Comparison of ENCODE assay signal across 18 cellular contexts in genomic region chr2:8267103-8267502, GRCh38.
A peak's percentile ranks its signal among the peaks of the same experiment; 100 is the strongest.
DNase-seq lines count a peak whose midpoint lies in the region; ATAC-seq and TF ChIP-seq lines count a peak whose summit lies in the region.
"Had no signal": no experiment of that assay in that cellular context is flagged by ENCODE, and none has a peak within 500 bp of the region (broad histone marks: within the 10 kb centered on the region; RNA-seq: fewer than 3 reads in every experiment).

No MANE protein-coding gene starts in this region.

- no peak overlapping the region for H2BK5ac ChIP-seq in H9 (ENCODE audit: insufficient read length, low read length)

- WGBS in H9 (ENCODE audit: extremely low coverage, insufficient read length, low lambda C conversion rate): no CpG with 5 or more reads among the region's 5 CpGs

- 0 out of 7 replicates have a peak overlapping the region, but pooled peaks of 1 of the 3 experiments have one; percentile 45 for H3K27ac Mint-ChIP-seq in H9
- H3K27ac Mint-ChIP-seq: CD4-positive, CD25-positive, alpha-beta regulatory T cell; GM23338 had no signal

- H3K4me2 ChIP-seq in DND-41 (ENCODE audit: insufficient read depth, low read length) (no peak overlapping the region), H9 (ENCODE audit: insufficient read depth, insufficient read length, low read length) (no peak overlapping the region)
- H3K4me2 ChIP-seq: BLaER1, GM23338 had no signal

- H4K91ac ChIP-seq in H9 (ENCODE audit: insufficient read length, low read depth, low read length): no peak overlapping the region

- H3K79me2 ChIP-seq in DND-41 (ENCODE audit: insufficient read depth, low read length) (no peaks in the 10 kb centered on the region), H9 (ENCODE audit: insufficient read depth, low read length) (no peaks in the 10 kb centered on the region)

- H2BK15ac ChIP-seq in H9 (ENCODE audit: low read depth, low read length): no peak overlapping the region

- no peaks in the 10 kb centered on the region; the same call in 1 of the 2 replicates for H3K27me3 Mint-ChIP-seq in H9 (ENCODE audit: low read depth)
- H3K27me3 Mint-ChIP-seq: CD4-positive, CD25-positive, alpha-beta regulatory T cell had no signal

- no peak overlapping the region for H2BK20ac ChIP-seq in H9 (ENCODE audit: low read depth, low read length, poor library complexity, severe bottlenecking)

- H2BK120ac ChIP-seq in H9 (ENCODE audit: low read depth, low read length, poor library complexity, severe bottlenecking): no peak overlapping the region

- in situ Hi-C loops in SK-MEL-5 (cut with HindIII; ENCODE audit: low pct_unique_long_range_greater_than_20kb, low sequenced_read_pairs): no loop called here

- H3K79me1 ChIP-seq in H9 (ENCODE audit: insufficient read depth, low read depth, low read length, poor library complexity, severe bottlenecking): no peaks in the 10 kb centered on the region

- H3K23me2 ChIP-seq in H9 (ENCODE audit: insufficient read length, low read depth, low read length, poor library complexity, severe bottlenecking): no peaks in the 10 kb centered on the region

- H2AFZ ChIP-seq in DND-41 (ENCODE audit: low read depth, low read length): no peak overlapping the region
- H2AFZ ChIP-seq in H9 (ENCODE audit: low read length): no peak overlapping the region
- H2AFZ ChIP-seq: GM23338 had no signal

- TF ChIP-seq CTCF in DND-41 (IDR thresholded peaks at IDR 0.05; ENCODE audit: borderline replicate concordance, extremely low read depth, low read length, poor library complexity, severe bottlenecking): no peak
- TF ChIP-seq CTCF in H9 (conservative IDR thresholded peaks at IDR 0.05): no peak
- TF ChIP-seq CTCF in GM20000 (IDR thresholded peaks at IDR 0.05; ENCODE audit: extremely low read depth, missing control alignments): no peak

- DNase-seq in NCI-H748 (lab: John Stamatoyannopoulos, UW; ENCODE audit: unreplicated experiment) (peak; percentile 9), NCI-H748 treated with DMSO at 0.1 percent for 48 hours (lab: John Stamatoyannopoulos, UW) (no peak), DND-41 (no peak), NAMALWA (ENCODE audit: low spot score) (peak; percentile 43), SK-MEL-5 (ENCODE audit: low read depth, low spot score) (peak; percentile 11), H9 (no peak), H7 (no peak), GM20000 (ENCODE audit: low spot score) (no peak)
- DNase-seq: AML-193; Calu3; CD4-positive, CD25-positive, alpha-beta regulatory T cell; DMS 273 treated with DMSO at 0.1 percent for 48 hours; GF-D8; IMR-90 had no signal

- no peak overlapping the region for H4K5ac ChIP-seq in H9 (ENCODE audit: insufficient read length, low read depth, low read length)

- H3K23ac ChIP-seq in H9 (ENCODE audit: insufficient read length, low read depth, low read length): no peak overlapping the region

- no peak overlapping the region for H2AK5ac ChIP-seq in H9 (ENCODE audit: insufficient read length, low read length)

- peaks cover 22 to 33% of the 10 kb centered on the region in 2 experiments for H3K4me1 Mint-ChIP-seq in H9

- no peak overlapping the region for H3K4ac ChIP-seq in H9 (ENCODE audit: low read depth, low read length)

- no peak overlapping the region for H2BK12ac ChIP-seq in H9 (ENCODE audit: insufficient read length, low read depth, low read length)

- H3K9me3 ChIP-seq in DND-41 (ENCODE audit: insufficient read depth, low read length, severe bottlenecking) (no peaks in the 10 kb centered on the region), H9 (ENCODE audit: control insufficient read depth, low read depth, low read length) (no peaks in the 10 kb centered on the region)
- H3K9me3 ChIP-seq: BLaER1, HAP-1 had no signal

- no peaks in the 10 kb centered on the region for H3K36me3 ChIP-seq in DND-41 (ENCODE audit: insufficient read depth, low read length)
- H3K36me3 ChIP-seq in H7 (replicated peaks; ENCODE audit: control insufficient read depth, insufficient read depth, low read length): no peaks in the 10 kb centered on the region
- H3K36me3 ChIP-seq: BLaER1, HAP-1 had no signal

- peaks cover 50% of the 10 kb centered on the region for H3K4me1 ChIP-seq in DND-41 (ENCODE audit: insufficient read depth, low read length)
- 0 out of 2 replicates have a peak, but pooled peaks cover 3% of the 10 kb centered on the region for H3K4me1 ChIP-seq in H9 (ENCODE audit: insufficient read depth, low read length)
- H3K4me1 ChIP-seq: HAP-1 had no signal

- H4K8ac ChIP-seq in H9 (replicated peaks; ENCODE audit: insufficient read length, low read depth, low read length): no peak overlapping the region

- no peaks in the 10 kb centered on the region for H4K20me1 ChIP-seq in DND-41 (ENCODE audit: insufficient read depth, low read length)
- H4K20me1 ChIP-seq in H9 (ENCODE audit: control insufficient read depth, insufficient read depth, insufficient read length): no peaks in the 10 kb centered on the region
- H4K20me1 ChIP-seq: BLaER1 had no signal

- H3K27me3 ChIP-seq in DND-41 (ENCODE audit: insufficient read depth, low read length, poor library complexity) (no peaks in the 10 kb centered on the region), H9 (ENCODE audit: insufficient read depth, low read length) (no peaks in the 10 kb centered on the region), H7 (ENCODE audit: control insufficient read depth, insufficient read depth, low read length) (no peaks in the 10 kb centered on the region)
- H3K27me3 ChIP-seq: BLaER1 had no signal

- no peaks in the 10 kb centered on the region for H3K36me3 Mint-ChIP-seq in H9 (ENCODE audit: insufficient read depth in 1 of 3, low read depth in 3 of 3)
- H3K36me3 Mint-ChIP-seq: CD4-positive, CD25-positive, alpha-beta regulatory T cell had no signal

- no peak overlapping the region for H3T11ph ChIP-seq in H9 (ENCODE audit: low read length)

- no peaks in the 10 kb centered on the region for H3K9me3 Mint-ChIP-seq in H9
- H3K9me3 Mint-ChIP-seq: CD4-positive, CD25-positive, alpha-beta regulatory T cell; GM23338 had no signal

- H3K9ac ChIP-seq in DND-41 (ENCODE audit: low read depth, low read length) (no peak overlapping the region), H9 (ENCODE audit: extremely low read depth, insufficient read length, low read length) (no peak overlapping the region)
- H3K9ac ChIP-seq: BLaER1 had no signal

- peak; percentile 17; the same call in 1 of the 3 replicates for ATAC-seq in DND-41 (ENCODE audit: insufficient read depth, low read depth)
- ATAC-seq: GM23338 had no signal

- H3K4me3 ChIP-seq in DND-41 (ENCODE audit: low read depth in 1 of 2, low read length in 2 of 2) (no peak overlapping the region), H7 (ENCODE audit: insufficient read depth, low read depth, low read length) (no peak overlapping the region)
- H3K4me3 ChIP-seq: BLaER1, GM23338, HAP-1 had no signal

- no peak overlapping the region for H3K18ac ChIP-seq in H9 (ENCODE audit: insufficient read length, low read depth, low read length)

- H3K14ac ChIP-seq in H9 (ENCODE audit: insufficient read depth, low read length): no peak overlapping the region

- no peak overlapping the region for H3K56ac ChIP-seq in H9 (ENCODE audit: insufficient read length, low read depth, low read length)

- no peak overlapping the region; the same call in 1 of the 2 replicates for H3K27ac ChIP-seq in DND-41 (ENCODE audit: low read length)
- H3K27ac ChIP-seq in H9 (ENCODE audit: insufficient read length, low read depth, low read length): no peak overlapping the region
- H3K27ac ChIP-seq: 22Rv1, BLaER1 had no signal

- H3K4me3 Mint-ChIP-seq in H9: no peak overlapping the region
- H3K4me3 Mint-ChIP-seq: CD4-positive, CD25-positive, alpha-beta regulatory T cell; GM23338 had no signal

Comparison
In these comparisons a context has a peak if more than half of its experiments do, and no peak if none do; other contexts are left out.
1. DNase-seq: peak in NCI-H748 (single experiment), NAMALWA (single experiment) and SK-MEL-5 (single experiment); none in NCI-H748 treated with DMSO at 0.1 percent for 48 hours (single experiment), DND-41 (single experiment), H9 (single experiment), H7 (single experiment) and GM20000 (single experiment).